In genomic region chr9:19493174-19493811, GRCh38 we compare ENCODE assay signal across 8 cellular contexts.
DNase-seq lines count a peak whose midpoint lies in the region; ATAC-seq, FAIRE-seq and TF ChIP-seq lines count a peak whose summit lies in the region.

No MANE protein-coding gene starts in this region.

- no peak overlapping the region for H2AFZ ChIP-seq in OCI-LY1 (ENCODE audit: low read length)

- TF ChIP-seq CTCF in OCI-LY1 (IDR thresholded peaks at IDR 0.05; ENCODE audit: low read length) (peak; percentile 75), foreskin keratinocyte (conservative IDR thresholded peaks at IDR 0.05) (peak; percentile 83), omental fat pad (IDR thresholded peaks at IDR 0.05) (peak in 1 of 3 donors; percentile 50)

- no peaks in the 10 kb centered on the region for H3K79me2 ChIP-seq in OCI-LY1 (ENCODE audit: insufficient read depth, low read length)

- no peak overlapping the region for H3K9ac ChIP-seq in OCI-LY1 (ENCODE audit: low read length)

- H4K20me1 ChIP-seq in OCI-LY1 (ENCODE audit: insufficient read depth, low read length), result no peaks in the 10 kb centered on the region

- FAIRE-seq in urothelium cell line (lab: Jason Lieb, UNC), result no peak

- H3K4me1 ChIP-seq in OCI-LY1 (ENCODE audit: insufficient read depth, low read length, severe bottlenecking) (no peaks in the 10 kb centered on the region), foreskin keratinocyte (no peaks in the 10 kb centered on the region)

- no peaks in the 10 kb centered on the region for H3K27me3 ChIP-seq in OCI-LY1 (ENCODE audit: insufficient read depth, low read length)
- peaks cover 31% of the 10 kb centered on the region for H3K27me3 ChIP-seq in foreskin keratinocyte

- DNase-seq in D341Med (ENCODE audit: low spot score) (peak; percentile 73), HT-29 (ENCODE audit: low spot score) (peak; percentile 70), foreskin keratinocyte (peak in 1 of 2 donors; percentile 56), omental fat pad (ENCODE audit: low spot score) (no peak), urothelium cell line (ENCODE audit: low spot score) (peak; percentile 60)
- peak; percentile 75 for DNase-seq in activated effector memory CD4-positive, alpha-beta T cell treated with anti-CD3 and anti-CD28 coated beads, Interleukin-2, amount 50 U/mL, for 16 hours

- H3K4me2 ChIP-seq in OCI-LY1 (ENCODE audit: low read length), result no peak overlapping the region

- no peaks in the 10 kb centered on the region for H3F3A ChIP-seq in OCI-LY1 (ENCODE audit: insufficient read depth, low read length)

- H3K9me3 ChIP-seq in OCI-LY1 (ENCODE audit: low read length), result no peaks in the 10 kb centered on the region

- peak; percentile 69 for ATAC-seq in GM21360 (IDR thresholded peaks at IDR 0.05; ENCODE audit: unreplicated experiment)
- peak; percentile 77 for ATAC-seq in foreskin keratinocyte
- ATAC-seq in omental fat pad (ENCODE audit: low FRiP score), result peak; percentile 86

- H3K9me2 ChIP-seq in OCI-LY1 (ENCODE audit: low read depth, low read length), result no peaks in the 10 kb centered on the region

- H3K36me3 ChIP-seq in OCI-LY1 (ENCODE audit: insufficient read depth, low read length), result no peaks in the 10 kb centered on the region

- H3K4me3 ChIP-seq in OCI-LY1 (ENCODE audit: low read depth, low read length, poor library complexity, severe bottlenecking), result no peak overlapping the region

- H3K27ac ChIP-seq in OCI-LY1 (ENCODE audit: low read depth, low read length, poor library complexity, severe bottlenecking) (no peak overlapping the region), foreskin keratinocyte (no peak overlapping the region)
